ENCODE assay signal across 20 cellular contexts in the genomic region with DNA sequence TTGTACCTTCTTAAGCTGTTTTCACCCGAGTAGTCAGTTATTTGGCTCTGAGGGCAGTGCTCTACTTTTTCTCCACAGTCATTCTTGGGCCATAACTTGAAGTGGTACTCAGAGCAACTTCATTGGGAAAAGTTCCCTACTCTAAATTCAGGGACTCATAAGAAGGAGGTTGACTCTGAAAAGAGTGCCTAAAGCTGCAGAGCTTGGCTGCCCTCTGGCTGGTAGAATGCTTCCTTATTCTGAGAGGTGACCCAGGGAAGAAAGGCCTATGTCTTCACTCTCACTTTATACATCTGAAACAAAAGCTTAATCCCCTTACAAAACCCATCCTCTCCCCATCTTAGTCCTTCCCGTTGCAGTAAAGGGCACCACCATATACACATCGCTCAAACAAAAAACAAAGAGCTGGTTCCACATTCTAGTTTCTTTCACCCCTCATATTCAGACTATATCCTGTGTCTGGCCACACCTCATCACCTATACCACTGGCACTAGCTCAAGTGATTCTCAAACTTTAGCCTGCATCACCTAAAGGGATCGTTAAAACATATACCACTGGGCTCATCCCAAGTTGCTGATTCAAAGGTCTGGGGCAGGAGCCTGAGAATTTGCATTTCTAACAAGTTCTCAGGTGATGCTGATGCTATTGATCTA. TPM values are rescaled to one million over a fixed set of nuclear protein-coding genes. Genes with fewer than 3 reads are reported as not detected.
DNase-seq lines count a peak whose midpoint lies in the region; ATAC-seq, FAIRE-seq and TF ChIP-seq lines count a peak whose summit lies in the region.
"Had no signal": no experiment of that assay in that cellular context is flagged by ENCODE, and none has a peak within 500 bp of the region (broad histone marks: within the 10 kb centered on the region; RNA-seq: fewer than 3 reads in every experiment).

No MANE protein-coding gene starts in this region.

- peak; percentile 28 for DNase-seq in activated CD8-positive, alpha-beta memory T cell treated with anti-CD3 and anti-CD28 coated beads for 24 hours
- no peak for DNase-seq in activated CD8-positive, alpha-beta memory T cell treated with anti-CD3 and anti-CD28 coated beads, Interleukin-2, amount 50 U/mL, for 48 hours
- DNase-seq in GM19239 (ENCODE audit: insufficient read length, low spot score), result no peak
- no peak for DNase-seq in epithelial cell of proximal tubule (ENCODE audit: low read depth)
- peak; percentile 74 to 78 for DNase-seq in thyroid gland
- no peak for DNase-seq in DMS153 treated with DMSO at 0.1 percent for 48 hours (lab: John Stamatoyannopoulos, UW; ENCODE audit: unreplicated experiment)
- DNase-seq in dorsolateral prefrontal cortex, result no peak
- DNase-seq: DMS79, HFFc6, NCI-H1092 treated with DMSO at 0.1 percent for 48 hours, NCI-H146, NCI-H2029 treated with DMSO at 0.1 percent for 48 hours, NCI-H2171, NCI-H526 had no signal

- H3K4me3 ChIP-seq in epithelial cell of proximal tubule (ENCODE audit: low read depth, low read length), result no peak overlapping the region
- no peak overlapping the region for H3K4me3 ChIP-seq in thyroid gland (replicated peaks in 1 of 3)
- no peak overlapping the region for H3K4me3 ChIP-seq in dorsolateral prefrontal cortex
- H3K4me3 ChIP-seq: A549, SJSA1 had no signal

- intact Hi-C loops in thyroid gland (cut with DNase I) (no loop called here), dorsolateral prefrontal cortex (cut with DNase I) (no loop called here)

- peak; percentile 18 for TF ChIP-seq CTCF in epithelial cell of proximal tubule (conservative IDR thresholded peaks at IDR 0.05; ENCODE audit: low read depth, low read length)
- TF ChIP-seq CTCF in thyroid gland (IDR thresholded peaks at IDR 0.05), result peak in 4 of 6 experiments; percentile 51 to 73 (median 65)
- peak in 1 of 56 donors; percentile 10 for TF ChIP-seq CTCF in dorsolateral prefrontal cortex (IDR thresholded peaks at IDR 0.05 in 54 of 56, conservative IDR thresholded peaks at IDR 0.05 in 2 of 56; ENCODE audit: low read depth in 1 of 56, partially characterized antibody in 56 of 56)

- peaks cover 37 to 54% of the 10 kb centered on the region in 2 donors for H3K4me1 ChIP-seq in thyroid gland

- no peak for TF ChIP-seq POLR2A in thyroid gland (IDR thresholded peaks at IDR 0.05)

- no peaks in the 10 kb centered on the region for H3K9me3 ChIP-seq in thyroid gland
- H3K9me3 ChIP-seq: A549, SJSA1 had no signal

- WGBS in thyroid gland, 2 donors, result 58 to 66% methylated on average over 4 of the region's 4 CpGs

- H3K27ac ChIP-seq in thyroid gland (peak overlapping the region; percentile 29 to 53 (median 32)), dorsolateral prefrontal cortex (no peak overlapping the region)
- H3K27ac ChIP-seq: A549, KMS-11, SJSA1 had no signal

- H3K27me3 ChIP-seq in thyroid gland, result no peaks in the 10 kb centered on the region
- no peaks in the 10 kb centered on the region for H3K27me3 ChIP-seq in dorsolateral prefrontal cortex
- H3K27me3 ChIP-seq: SJSA1 had no signal

- FAIRE-seq in GM19239 (lab: Jason Lieb, UNC), result peak; percentile 33
- FAIRE-seq: A549, D721Med had no signal

- no peak for ATAC-seq in HG03280 (IDR thresholded peaks at IDR 0.05; ENCODE audit: unreplicated experiment)
- ATAC-seq: A549, Panc1 had no signal

- H3K36me3 ChIP-seq in thyroid gland, result no peaks in the 10 kb centered on the region
- H3K36me3 ChIP-seq: SJSA1 had no signal

RNA-seq across cellular contexts. Expression of a gene that starts 7.9 kb away (rescaled TPM):
- total RNA-seq in epithelial cell of proximal tubule (1.1 and 1.5 TPM in 2 replicates), thyroid gland (10 to 100 TPM; 25.1 to 41.3 (median 28.6) TPM), dorsolateral prefrontal cortex (10 to 100 TPM; 44.5 to 79.9 (median 61.8) TPM)

RNA-seq across cellular contexts. Expression of a gene that starts 19.7 kb away (rescaled TPM):
- total RNA-seq in epithelial cell of proximal tubule (6.1 and 7.7 TPM in 2 replicates), thyroid gland (10 to 100 TPM; 37.4 to 60.5 (median 44.7) TPM), dorsolateral prefrontal cortex (100 to 1,000 TPM in 10 of 120 experiments, 10 to 100 TPM in 110; 69.0 to 107 (median 89.1) TPM)

RNA-seq across cellular contexts. Expression of a gene that starts 41.3 kb away (rescaled TPM):
- total RNA-seq in epithelial cell of proximal tubule, result 57.4 and 161 TPM in 2 replicates
- 100 to 1,000 TPM in 2 of 4 donors, 10 to 100 TPM in 2; 55.4 to 238 (median 112) TPM for total RNA-seq in thyroid gland
- total RNA-seq in dorsolateral prefrontal cortex, result 100 to 1,000 TPM in 1 of 120 experiments, 10 to 100 TPM in 119; 28.2 to 110 (median 55.2) TPM

Comparison
In these comparisons a context has a peak if more than half of its experiments do, and no peak if none do; other contexts are left out.
1. DNase-seq: peak in activated CD8-positive, alpha-beta memory T cell treated with anti-CD3 and anti-CD28 coated beads for 24 hours (single experiment) and thyroid gland (2 of 2); none in activated CD8-positive, alpha-beta memory T cell treated with anti-CD3 and anti-CD28 coated beads, Interleukin-2, amount 50 U/mL, for 48 hours (single experiment), GM19239 (single experiment), epithelial cell of proximal tubule (single experiment), DMS153 treated with DMSO at 0.1 percent for 48 hours (single experiment) and dorsolateral prefrontal cortex (0 of 10).
2. H3K27ac ChIP-seq: peak in thyroid gland (3 of 3); none in dorsolateral prefrontal cortex (0 of 59).
3. RNA of a gene that starts 7.9 kb away (total RNA-seq): 44.5 to 79.9 TPM in dorsolateral prefrontal cortex and 25.1 to 41.3 TPM in thyroid gland; 1.1 to 1.5 TPM in epithelial cell of proximal tubule; every median in the first group is over 10 times any median in the second.